Comparison of ENCODE assay signal across 20 cellular contexts in genomic region chr13:48838193-48839000, GRCh38.
DNase-seq lines count a peak whose midpoint lies in the region; TF ChIP-seq lines count a peak whose summit lies in the region.
"Had no signal": no experiment of that assay in that cellular context is flagged by ENCODE, and none has a peak within 500 bp of the region (broad histone marks: within the 10 kb centered on the region; RNA-seq: fewer than 3 reads in every experiment).

No MANE protein-coding gene starts in this region.

- no peak overlapping the region for H3K4me2 ChIP-seq in hepatocyte
- H3K4me2 ChIP-seq: GM23338 had no signal

- DNase-seq in AG08396 (ENCODE audit: low spot score), result peak; percentile 22
- peak; percentile 77 for DNase-seq in amniotic epithelial cell (ENCODE audit: low read depth)
- peak; percentile 84 for DNase-seq in iris pigment epithelial cell (ENCODE audit: low read depth)
- DNase-seq in hepatocyte (ENCODE audit: low spot score), result no peak
- no peak for DNase-seq in GM20000 (ENCODE audit: low spot score)
- no peak for DNase-seq in stimulated activated CD4-positive, alpha-beta T cell treated with anti-CD3 and anti-CD28 coated beads, Interleukin-1b, Interleukin-23, amount 100 ng/mL, for 48 hours
- no peak for DNase-seq in GOT3 (lab: John Stamatoyannopoulos, UW)
- DNase-seq: activated CD4-positive, alpha-beta T cell treated with anti-CD3 and anti-CD28 coated beads, Interleukin-2, amount 50 U/mL, for 48 hours; activated CD4-positive, CD25-positive, alpha-beta regulatory T cell; activated gamma-delta T cell treated with Interleukin-2 at 50 U/mL for 16 hours; adrenal gland; CD4-positive, alpha-beta T cell; cortex of kidney; DMS 273 treated with DMSO at 0.1 percent for 48 hours; islet precursor cell; NCI-H1436; NCI-H2171 treated with DMSO at 0.1 percent for 48 hours had no signal

- H3K4me3 ChIP-seq in HEK293 (ENCODE audit: low read depth, low read length), result no peak overlapping the region
- H3K4me3 ChIP-seq in hepatocyte, result no peak overlapping the region
- H3K4me3 ChIP-seq: adrenal gland, gastroesophageal sphincter, GM23338 had no signal

- 12% methylated on average over 5 of the region's 5 CpGs for WGBS in hepatocyte (ENCODE audit: low lambda C conversion rate, missing lambda C conversion rate)

- no peak overlapping the region for H3K27ac ChIP-seq in HEK293 (ENCODE audit: extremely low read depth, low read depth, low read length)
- H3K27ac ChIP-seq in hepatocyte, result no peak overlapping the region
- H3K27ac ChIP-seq: adrenal gland, gastroesophageal sphincter had no signal

- no peaks in the 10 kb centered on the region for H3K36me3 ChIP-seq in HEK293 (ENCODE audit: control insufficient read depth in 2 of 2, insufficient read depth in 1 of 2, low read length in 2 of 2)
- H3K36me3 ChIP-seq in hepatocyte (replicated peaks; ENCODE audit: insufficient read depth, low read depth), result no peaks in the 10 kb centered on the region
- H3K36me3 ChIP-seq: adrenal gland, gastroesophageal sphincter had no signal

- peaks cover 8% of the 10 kb centered on the region for H3K27me3 ChIP-seq in hepatocyte
- H3K27me3 ChIP-seq: adrenal gland, gastroesophageal sphincter had no signal

- TF ChIP-seq CTCF in HEK293 (tag by site-specific recombination; IDR thresholded peaks at IDR 0.05) (no peak), hepatocyte (IDR thresholded peaks at IDR 0.05; ENCODE audit: poor library complexity) (no peak), GM20000 (IDR thresholded peaks at IDR 0.05; ENCODE audit: extremely low read depth, missing control alignments) (no peak)

- H3K9me3 ChIP-seq in HEK293 (ENCODE audit: control insufficient read depth, insufficient read depth, low read depth, low read length), result no peaks in the 10 kb centered on the region
- no peaks in the 10 kb centered on the region for H3K9me3 ChIP-seq in hepatocyte (ENCODE audit: low read depth)
- H3K9me3 ChIP-seq: adrenal gland had no signal

- no peaks in the 10 kb centered on the region for H4K20me1 ChIP-seq in hepatocyte (ENCODE audit: insufficient read depth, poor library complexity, severe bottlenecking)

- H3K4me1 ChIP-seq in HEK293 (ENCODE audit: control insufficient read depth, insufficient read depth, low read length) (peaks cover 6% of the 10 kb centered on the region), hepatocyte (ENCODE audit: insufficient read depth) (peaks cover 6% of the 10 kb centered on the region)
- H3K4me1 ChIP-seq: gastroesophageal sphincter had no signal

- no peak overlapping the region for H2AFZ ChIP-seq in hepatocyte
- H2AFZ ChIP-seq: GM23338 had no signal

- POLR2A ChIA-PET in HEK293 (lab: Yijun Ruan, JAX), result no interaction called here

- H3K9me2 ChIP-seq in hepatocyte (replicated peaks; ENCODE audit: insufficient read depth), result no peaks in the 10 kb centered on the region

- no peaks in the 10 kb centered on the region for H3K79me2 ChIP-seq in hepatocyte

- CTCF ChIA-PET in HEK293 (lab: Yijun Ruan, JAX), result no interaction called here

TF ChIP-seq in HEK293, 187 proteins besides CTCF, POLR2A, EP300 and RAD21:
- TF ChIP-seq, protein P1, sequence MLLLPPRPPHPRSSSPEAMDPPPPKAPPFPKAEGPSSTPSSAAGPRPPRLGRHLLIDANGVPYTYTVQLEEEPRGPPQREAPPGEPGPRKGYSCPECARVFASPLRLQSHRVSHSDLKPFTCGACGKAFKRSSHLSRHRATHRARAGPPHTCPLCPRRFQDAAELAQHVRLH (tag by site-specific recombination; IDR thresholded peaks at IDR 0.05), result 0 out of 2 replicates have a peak, but pooled peaks have one; percentile 22
- TF ChIP-seq ZNF629 (tag by site-specific recombination; IDR thresholded peaks at IDR 0.05) (no peak), BCL6B (tag by site-specific recombination; IDR thresholded peaks at IDR 0.05) (0 out of 2 replicates have a peak, but pooled peaks have one; percentile 27), ZXDB (tag by site-specific recombination; IDR thresholded peaks at IDR 0.05) (peak; percentile 62; the same call in 1 of the 2 replicates), ZNF169 (tag by site-specific recombination; IDR thresholded peaks at IDR 0.05) (no peak), ZNF366 (tag by site-specific recombination; conservative IDR thresholded peaks at IDR 0.05) (no peak), ZNF184 (tag by site-specific recombination; IDR thresholded peaks at IDR 0.05) (no peak), FEZF1 (tag by site-specific recombination; IDR thresholded peaks at IDR 0.05) (peak; percentile 72), PRDM6 (tag by site-specific recombination; IDR thresholded peaks at IDR 0.05) (peak; percentile 31; the same call in 1 of the 2 replicates), ZNF23 (tag by site-specific recombination; IDR thresholded peaks at IDR 0.05; ENCODE audit: borderline replicate concordance) (no peak), ZNF843 (tag by site-specific recombination; IDR thresholded peaks at IDR 0.05) (peak; percentile 70), ZBTB8A (tag by site-specific recombination; IDR thresholded peaks at IDR 0.05) (no peak), ZNF585B (tag by site-specific recombination; IDR thresholded peaks at IDR 0.05) (no peak), ZSCAN5A (tag by site-specific recombination; IDR thresholded peaks at IDR 0.05) (no peak), ZBTB1 (tag by site-specific recombination; IDR thresholded peaks at IDR 0.05) (no peak), ZNF2 (tag by site-specific recombination; IDR thresholded peaks at IDR 0.05) (no peak), SP7 (tag by site-specific recombination; IDR thresholded peaks at IDR 0.05) (no peak), ZIC2 (tag by site-specific recombination; IDR thresholded peaks at IDR 0.05) (no peak), ZNF621 (tag by site-specific recombination; IDR thresholded peaks at IDR 0.05) (no peak), ZNF660 (tag by site-specific recombination; IDR thresholded peaks at IDR 0.05) (no peak)
- TF ChIP-seq, protein P2, sequence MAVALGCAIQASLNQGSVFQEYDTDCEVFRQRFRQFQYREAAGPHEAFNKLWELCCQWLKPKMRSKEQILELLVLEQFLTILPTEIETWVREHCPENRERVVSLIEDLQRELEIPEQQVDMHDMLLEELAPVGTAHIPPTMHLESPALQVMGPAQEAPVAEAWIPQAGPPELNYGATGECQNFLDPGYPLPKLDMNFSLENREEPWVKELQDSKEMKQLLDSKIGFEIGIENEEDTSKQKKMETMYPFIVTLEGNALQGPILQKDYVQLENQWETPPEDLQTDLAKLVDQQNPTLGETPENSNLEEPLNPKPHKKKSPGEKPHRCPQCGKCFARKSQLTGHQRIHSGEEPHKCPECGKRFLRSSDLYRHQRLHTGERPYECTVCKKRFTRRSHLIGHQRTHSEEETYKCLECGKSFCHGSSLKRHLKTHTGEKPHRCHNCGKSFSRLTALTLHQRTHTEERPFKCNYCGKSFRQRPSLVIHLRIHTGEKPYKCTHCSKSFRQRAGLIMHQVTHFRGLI (tag by site-specific recombination; IDR thresholded peaks at IDR 0.05), result no peak

Comparison
In these comparisons a context has a peak if more than half of its experiments do, and no peak if none do; other contexts are left out.
1. DNase-seq: peak in AG08396 (single experiment), amniotic epithelial cell (single experiment) and iris pigment epithelial cell (single experiment); none in hepatocyte (single experiment), GM20000 (single experiment), stimulated activated CD4-positive, alpha-beta T cell treated with anti-CD3 and anti-CD28 coated beads, Interleukin-1b, Interleukin-23, amount 100 ng/mL, for 48 hours (single experiment) and GOT3 (single experiment).